In the genomic region with DNA sequence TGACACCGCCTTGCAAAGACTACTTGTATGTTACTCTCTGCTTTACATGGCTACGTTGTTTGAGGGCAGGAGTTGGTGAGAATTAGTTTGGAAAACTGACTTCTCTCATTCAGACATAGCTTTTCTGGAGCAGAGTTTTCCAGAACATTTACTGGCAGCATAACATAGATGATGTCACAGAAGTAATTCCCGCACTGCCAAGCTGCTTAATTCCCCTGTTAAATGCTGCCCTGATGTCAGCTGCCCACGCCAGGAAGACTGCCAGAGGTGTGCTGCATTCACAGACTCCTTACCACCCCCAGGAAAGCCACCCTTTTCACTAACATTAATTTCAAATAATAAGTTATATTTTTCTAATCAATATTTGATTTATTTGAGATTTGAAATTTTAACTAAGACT, we compare ENCODE assay signal across 15 cellular contexts. TPM values are rescaled to one million over a fixed set of nuclear protein-coding genes. Genes with fewer than 3 reads are reported as not detected.
A peak's percentile ranks its signal among the peaks of the same experiment; 100 is the strongest.
DNase-seq lines count a peak whose midpoint lies in the region; ATAC-seq and TF ChIP-seq lines count a peak whose summit lies in the region.
"Had no signal": no experiment of that assay in that cellular context is flagged by ENCODE, and none has a peak within 500 bp of the region (broad histone marks: within the 10 kb centered on the region; RNA-seq: fewer than 3 reads in every experiment).

No MANE protein-coding gene starts in this region.

- in situ Hi-C loops in GM23248 (cut with MboI) (no loop called here), GM13977 (cut with MboI; ENCODE audit: low pct_unique_long_range_greater_than_20kb, low sequenced_read_pairs, unreplicated experiment) (no loop called here)

- H3K36me3 ChIP-seq in GM23248 (ENCODE audit: low read depth) (no peaks in the 10 kb centered on the region), neuronal stem cell (replicated peaks in 1 of 2; ENCODE audit: control insufficient read depth in 2 of 2, insufficient read depth in 2 of 2, low read length in 2 of 2) (no peaks in the 10 kb centered on the region)

- no peaks in the 10 kb centered on the region for H3K27me3 ChIP-seq in GM23248 (replicated peaks; ENCODE audit: insufficient read depth)
- peaks cover 0 to 2% (median 0%) of the 10 kb centered on the region in 3 experiments for H3K27me3 ChIP-seq in neuronal stem cell (ENCODE audit: control insufficient read depth in 3 of 3, insufficient read depth in 3 of 3, low read depth in 1 of 3, low read length in 3 of 3)

- no peaks in the 10 kb centered on the region for H3F3A ChIP-seq in GM23248 (ENCODE audit: insufficient read depth)

- H4K20me1 ChIP-seq in GM23248 (ENCODE audit: insufficient read depth) = no peaks in the 10 kb centered on the region

- H3K27ac Mint-ChIP-seq in activated CD4-positive, alpha-beta memory T cell treated with anti-CD3 and anti-CD28 coated beads, Interleukin-2, amount 10 ng/mL, durations not matched to agents 7 days and 5 days = no peak overlapping the region

- POLR2A ChIA-PET in activated CD4-positive, alpha-beta memory T cell treated with anti-CD3 and anti-CD28 coated beads, Interleukin-2, amount 10 ng/mL, durations not matched to agents 7 days and 5 days (lab: Charles Lee) = interaction anchor here (1.0 kb wide), 1 partner anchor 26 kb away, joined by 3 read pairs; no protein-coding TSS in a partner anchor

- no peaks in the 10 kb centered on the region for H3K9me2 ChIP-seq in GM23248 (ENCODE audit: insufficient read depth)

- peak; percentile 5 for DNase-seq in GM23248
- peak; percentile 37 for DNase-seq in astrocyte of the hippocampus (ENCODE audit: low read depth, low spot score)
- DNase-seq in fibroblast of mammary gland (ENCODE audit: low read depth) = peak; percentile 24
- DNase-seq in neuronal stem cell (ENCODE audit: low spot score) = no peak
- DNase-seq in activated CD4-positive, alpha-beta memory T cell treated with anti-CD3 and anti-CD28 coated beads, Interleukin-2, amount 10 ng/mL, durations not matched to agents 7 days and 5 days = no peak
- DNase-seq in GM13977 (ENCODE audit: low spot score) = no peak
- DNase-seq: C1 segment of cervical spinal cord, GF-D8, H9, NCI-H1417 treated with DMSO at 0.1 percent for 48 hours, NCI-H2029, NCI-H2171, NCI-H446 treated with DMSO at 0.1 percent for 48 hours, NCI-H748 treated with DMSO at 0.1 percent for 48 hours had no signal

- no peaks in the 10 kb centered on the region for H3K4me1 ChIP-seq in GM23248 (ENCODE audit: insufficient read depth)
- H3K4me1 ChIP-seq in neuronal stem cell (ENCODE audit: control insufficient read depth in 2 of 2, insufficient read depth in 1 of 2, low read depth in 1 of 2, low read length in 2 of 2) = peaks cover 3 to 8% of the 10 kb centered on the region in 2 donors

- H3K9me3 Mint-ChIP-seq in activated CD4-positive, alpha-beta memory T cell treated with anti-CD3 and anti-CD28 coated beads, Interleukin-2, amount 10 ng/mL, durations not matched to agents 7 days and 5 days = peaks cover 4% of the 10 kb centered on the region
- H3K9me3 Mint-ChIP-seq: H9 had no signal

- peaks cover 18% of the 10 kb centered on the region for H3K27me3 Mint-ChIP-seq in activated CD4-positive, alpha-beta memory T cell treated with anti-CD3 and anti-CD28 coated beads, Interleukin-2, amount 10 ng/mL, durations not matched to agents 7 days and 5 days

- no peak overlapping the region for H2BK5ac ChIP-seq in neuronal stem cell (ENCODE audit: low read length)

- H3K36me3 Mint-ChIP-seq in activated CD4-positive, alpha-beta memory T cell treated with anti-CD3 and anti-CD28 coated beads, Interleukin-2, amount 10 ng/mL, durations not matched to agents 7 days and 5 days (ENCODE audit: low read depth) = peaks cover 3% of the 10 kb centered on the region

- H3K9ac ChIP-seq in GM23248 = no peak overlapping the region
- no peak overlapping the region for H3K9ac ChIP-seq in neuronal stem cell (ENCODE audit: low read depth, low read length, poor library complexity)

- H2AFZ ChIP-seq in GM23248 (no peak overlapping the region), neuronal stem cell (ENCODE audit: low read length) (peak overlapping the region; percentile 9)

- H2BK12ac ChIP-seq in neuronal stem cell (ENCODE audit: low read length) = no peak overlapping the region

- H3K4me3 ChIP-seq in GM23248 = no peak overlapping the region
- H3K4me3 ChIP-seq in fibroblast of mammary gland (ENCODE audit: control insufficient read depth, low read depth, low read length) = no peak overlapping the region
- no peak overlapping the region for H3K4me3 ChIP-seq in neuronal stem cell (ENCODE audit: low read length in 2 of 2)

- H2BK120ac ChIP-seq in neuronal stem cell (ENCODE audit: low read depth, low read length) = no peak overlapping the region

- ATAC-seq in GM21737 (IDR thresholded peaks at IDR 0.05; ENCODE audit: unreplicated experiment) = no peak

- no peak overlapping the region for H3K4ac ChIP-seq in neuronal stem cell (ENCODE audit: low read length)

- no peak overlapping the region for H3K23ac ChIP-seq in neuronal stem cell (ENCODE audit: low read depth, low read length, poor library complexity)

- H3K9me3 ChIP-seq in GM23248 (ENCODE audit: low read depth) = no peaks in the 10 kb centered on the region
- H3K9me3 ChIP-seq in neuronal stem cell (replicated peaks in 1 of 2; ENCODE audit: control insufficient read depth in 2 of 2, insufficient read depth in 1 of 2, low read depth in 1 of 2, low read length in 2 of 2) = peaks cover 0 to 2% of the 10 kb centered on the region in 2 donors

- H2BK15ac ChIP-seq in neuronal stem cell (ENCODE audit: low read length) = no peak overlapping the region

- no peak overlapping the region for H3K27ac ChIP-seq in GM23248
- no peak overlapping the region for H3K27ac ChIP-seq in neuronal stem cell (replicated peaks; ENCODE audit: low read length)

- H3K18ac ChIP-seq in neuronal stem cell (ENCODE audit: low read length) = no peak overlapping the region

- no peaks in the 10 kb centered on the region for H3K79me2 ChIP-seq in GM23248 (ENCODE audit: insufficient read depth)

- no peak overlapping the region for H3K4me2 ChIP-seq in GM23248 (ENCODE audit: unreplicated experiment)
- no peak overlapping the region for H3K4me2 ChIP-seq in neuronal stem cell (ENCODE audit: insufficient read depth, low read length, poor library complexity, severe bottlenecking)

- no peak for TF ChIP-seq CTCF in fibroblast of mammary gland (conservative IDR thresholded peaks at IDR 0.05; ENCODE audit: control insufficient read depth, insufficient read depth, low read depth, low read length)
- no peak for TF ChIP-seq CTCF in GM13977 (IDR thresholded peaks at IDR 0.05; ENCODE audit: extremely low read depth, insufficient read depth, missing control alignments)

- no peak overlapping the region for H3K14ac ChIP-seq in neuronal stem cell (ENCODE audit: low read length)

- H2AK5ac ChIP-seq in neuronal stem cell (ENCODE audit: low read depth, low read length) = no peak overlapping the region

- no peak overlapping the region for H3K4me3 Mint-ChIP-seq in activated CD4-positive, alpha-beta memory T cell treated with anti-CD3 and anti-CD28 coated beads, Interleukin-2, amount 10 ng/mL, durations not matched to agents 7 days and 5 days
- H3K4me3 Mint-ChIP-seq: H9 had no signal

- CTCF ChIA-PET in activated CD4-positive, alpha-beta memory T cell treated with anti-CD3 and anti-CD28 coated beads, Interleukin-2, amount 10 ng/mL, durations not matched to agents 7 days and 5 days (lab: Charles Lee) = no interaction called here

- no peak overlapping the region for H4K91ac ChIP-seq in neuronal stem cell (ENCODE audit: low read depth, low read length, poor library complexity)

- no peak overlapping the region for H4K8ac ChIP-seq in neuronal stem cell (ENCODE audit: low read depth, low read length)

- no peaks in the 10 kb centered on the region for H3K79me1 ChIP-seq in neuronal stem cell (ENCODE audit: low read depth, low read length)

- H3K4me1 Mint-ChIP-seq in activated CD4-positive, alpha-beta memory T cell treated with anti-CD3 and anti-CD28 coated beads, Interleukin-2, amount 10 ng/mL, durations not matched to agents 7 days and 5 days = peaks cover 16% of the 10 kb centered on the region
- H3K4me1 Mint-ChIP-seq: H9 had no signal

- whole genome bisulfite sequencing in GM23248 (ENCODE audit: low coverage in 1 of 2, low lambda C conversion rate in 2 of 2, missing lambda C conversion rate in 2 of 2), 2 experiments = 77 to 82% methylated on average over 4 of the region's 4 CpGs
- no CpG with 5 or more reads among the region's 4 CpGs for WGBS in neuronal stem cell (ENCODE audit: extremely low coverage in 2 of 2, insufficient read length in 2 of 2, insufficient replicate concordance in 1 of 2), 2 donors

RNA-seq across cellular contexts. Expression of gene PTPN2, which starts 24.7 kb away (rescaled TPM):
- 18.4 and 36.9 TPM in 2 replicates for total RNA-seq in GM23248 (2014; rRNA removed; shearing (Covaris generic))
- polyA plus RNA-seq in GM23248 (2016; fragmentation: Nextera tagmentation; extraction: Ambion mirVana) = 30.5 and 30.6 TPM in 2 replicates
- 32.5 TPM for polyA plus RNA-seq in neuronal stem cell (2013, experiment 1 of 2)
- polyA plus RNA-seq in neuronal stem cell (2013, experiment 2 of 2) = 32.5 TPM
- total RNA-seq in activated CD4-positive, alpha-beta memory T cell treated with anti-CD3 and anti-CD28 coated beads, Interleukin-2, amount 10 ng/mL, durations not matched to agents 7 days and 5 days = 10 to 100 TPM; 82.9 to 90.8 TPM

RNA-seq across cellular contexts. Expression of gene SEH1L, which starts 39.1 kb away (rescaled TPM):
- total RNA-seq in GM23248 (2014; rRNA removed; shearing (Covaris generic)) = 30.2 and 36.5 TPM in 2 replicates
- 49.5 and 49.7 TPM in 2 replicates for polyA plus RNA-seq in GM23248 (2016; fragmentation: Nextera tagmentation; extraction: Ambion mirVana)
- polyA plus RNA-seq in neuronal stem cell (2013, experiment 1 of 2) = 23.1 TPM
- 22.2 TPM for polyA plus RNA-seq in neuronal stem cell (2013, experiment 2 of 2)
- 10 to 100 TPM; 36.3 to 41.6 TPM for total RNA-seq in activated CD4-positive, alpha-beta memory T cell treated with anti-CD3 and anti-CD28 coated beads, Interleukin-2, amount 10 ng/mL, durations not matched to agents 7 days and 5 days

Comparison
In these comparisons a context has a peak if more than half of its experiments do, and no peak if none do; other contexts are left out.
1. DNase-seq: peak in GM23248 (single experiment), astrocyte of the hippocampus (single experiment) and fibroblast of mammary gland (single experiment); none in neuronal stem cell (single experiment), activated CD4-positive, alpha-beta memory T cell treated with anti-CD3 and anti-CD28 coated beads, Interleukin-2, amount 10 ng/mL, durations not matched to agents 7 days and 5 days (single experiment) and GM13977 (single experiment).